ENCODE assay signal across 7 cellular contexts in the genomic region with DNA sequence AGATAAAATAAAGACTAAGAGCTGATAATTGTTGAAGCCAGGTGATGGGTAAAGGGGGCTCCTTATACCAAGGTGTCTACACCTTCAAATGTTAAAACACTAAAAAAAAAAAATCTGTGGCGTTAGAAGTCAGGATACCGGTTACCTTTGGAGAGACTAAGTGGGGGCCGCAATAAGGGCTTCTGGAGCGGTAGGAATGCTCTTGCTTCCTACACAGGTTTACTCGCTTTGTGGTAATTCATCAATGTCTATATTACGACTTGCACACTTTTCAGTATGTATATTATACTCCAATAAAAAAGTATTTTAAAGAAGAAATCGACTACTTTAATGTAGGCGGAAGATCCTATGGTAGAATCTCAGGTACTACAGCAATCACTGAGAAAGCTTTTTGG. TPM values are rescaled to one million over a fixed set of nuclear protein-coding genes. Genes with fewer than 3 reads are reported as not detected.
A peak's percentile ranks its signal among the peaks of the same experiment; 100 is the strongest.
DNase-seq lines count a peak whose midpoint lies in the region; ATAC-seq and TF ChIP-seq lines count a peak whose summit lies in the region.

No MANE protein-coding gene starts in this region.

- H3K4me3 Mint-ChIP-seq in HFFc6 (peak overlapping the region; percentile 94), WTC11 (peak overlapping the region; percentile 75)
- H3K4me3 Mint-ChIP-seq in stimulated activated effector memory CD8-positive, alpha-beta T cell treated with anti-CD3 and anti-CD28 coated beads, Interleukin-12 subunit alpha, Interleukin-12 subunit beta, amount 100 ng/mL, for 72 hours, result peak overlapping the region; percentile 79

- ATAC-seq in WTC11 (no peak), GM21619 (IDR thresholded peaks at IDR 0.05; ENCODE audit: unreplicated experiment) (no peak), GM21576 (IDR thresholded peaks at IDR 0.05; ENCODE audit: unreplicated experiment) (no peak)
- ATAC-seq in stimulated activated effector memory CD8-positive, alpha-beta T cell treated with anti-CD3 and anti-CD28 coated beads, Interleukin-12 subunit alpha, Interleukin-12 subunit beta, amount 100 ng/mL, for 72 hours, result no peak

- H3K4me3 ChIP-seq in hepatocyte, result peak overlapping the region; percentile 25

- H3K9me2 ChIP-seq in hepatocyte (replicated peaks; ENCODE audit: insufficient read depth), result no peaks in the 10 kb centered on the region

- CTCF ChIA-PET in WTC11 (lab: Charles Lee), result interaction anchor here (0.9 to 1.5 kb wide), 3 partner anchors 12 to 610 kb away, joined by 5 to 12 read pairs (median 7); a partner anchor contains a TSS

- WGBS in hepatocyte (ENCODE audit: low lambda C conversion rate, missing lambda C conversion rate), result 27% methylated on average over 8 of the region's 8 CpGs

- peaks cover 22% of the 10 kb centered on the region for H3K4me1 ChIP-seq in hepatocyte (ENCODE audit: insufficient read depth)

- no peak for DNase-seq in HFFc6
- DNase-seq in WTC11 (ENCODE audit: low spot score), result no peak
- DNase-seq in hepatocyte (ENCODE audit: low spot score), result no peak
- DNase-seq in stimulated activated effector memory CD8-positive, alpha-beta T cell treated with anti-CD3 and anti-CD28 coated beads, Interleukin-12 subunit alpha, Interleukin-12 subunit beta, amount 100 ng/mL, for 72 hours (ENCODE audit: low spot score in 2 of 2), result no peak
- no peak for DNase-seq in activated gamma-delta T cell treated with Interleukin-2 at 50 U/mL for 16 hours

- H2AFZ ChIP-seq in hepatocyte, result peak overlapping the region; percentile 46

- POLR2A ChIA-PET in WTC11 (lab: Charles Lee), result interaction anchor here (2.8 kb wide), 1 partner anchor 12 kb away, joined by 11 read pairs; a partner anchor contains a TSS

- H3K36me3 Mint-ChIP-seq in HFFc6 (ENCODE audit: low read depth) (peaks cover 14% of the 10 kb centered on the region; the same call in 1 of the 2 replicates), WTC11 (peaks cover 32% of the 10 kb centered on the region)
- peaks cover 70% of the 10 kb centered on the region for H3K36me3 Mint-ChIP-seq in stimulated activated effector memory CD8-positive, alpha-beta T cell treated with anti-CD3 and anti-CD28 coated beads, Interleukin-12 subunit alpha, Interleukin-12 subunit beta, amount 100 ng/mL, for 72 hours

- H3K4me1 Mint-ChIP-seq in HFFc6 (ENCODE audit: low read depth) (peaks cover 32% of the 10 kb centered on the region), WTC11 (peaks cover 27% of the 10 kb centered on the region)
- peaks cover 15% of the 10 kb centered on the region for H3K4me1 Mint-ChIP-seq in stimulated activated effector memory CD8-positive, alpha-beta T cell treated with anti-CD3 and anti-CD28 coated beads, Interleukin-12 subunit alpha, Interleukin-12 subunit beta, amount 100 ng/mL, for 72 hours

- peaks cover 49% of the 10 kb centered on the region for H3K79me2 ChIP-seq in hepatocyte

- H3K27ac Mint-ChIP-seq in HFFc6 (peak overlapping the region; percentile 97), WTC11 (peak overlapping the region; percentile 97)
- peak overlapping the region; percentile 87 for H3K27ac Mint-ChIP-seq in stimulated activated effector memory CD8-positive, alpha-beta T cell treated with anti-CD3 and anti-CD28 coated beads, Interleukin-12 subunit alpha, Interleukin-12 subunit beta, amount 100 ng/mL, for 72 hours

- H3K9me3 ChIP-seq in hepatocyte (ENCODE audit: low read depth), result no peaks in the 10 kb centered on the region

- no peaks in the 10 kb centered on the region for H3K36me3 ChIP-seq in hepatocyte (replicated peaks; ENCODE audit: insufficient read depth, low read depth)

- H4K20me1 ChIP-seq in hepatocyte (ENCODE audit: insufficient read depth, poor library complexity, severe bottlenecking), result no peaks in the 10 kb centered on the region

- H3K27me3 Mint-ChIP-seq in HFFc6 (ENCODE audit: insufficient read depth) (no peaks in the 10 kb centered on the region; the same call in 1 of the 2 replicates), WTC11 (ENCODE audit: low read depth) (no peaks in the 10 kb centered on the region)

- peak overlapping the region; percentile 97 for H3K27ac ChIP-seq in hepatocyte

- no peaks in the 10 kb centered on the region for H3K27me3 ChIP-seq in hepatocyte

- TF ChIP-seq CTCF in HFFc6 (IDR thresholded peaks at IDR 0.05) (no peak), WTC11 (IDR thresholded peaks at IDR 0.05) (no peak), hepatocyte (IDR thresholded peaks at IDR 0.05; ENCODE audit: poor library complexity) (no peak)

- H3K9me3 Mint-ChIP-seq in HFFc6 (no peaks in the 10 kb centered on the region), WTC11 (peaks cover 6% of the 10 kb centered on the region; the same call in 1 of the 2 replicates)
- H3K9me3 Mint-ChIP-seq in stimulated activated effector memory CD8-positive, alpha-beta T cell treated with anti-CD3 and anti-CD28 coated beads, Interleukin-12 subunit alpha, Interleukin-12 subunit beta, amount 100 ng/mL, for 72 hours, result no peaks in the 10 kb centered on the region

- peak overlapping the region; percentile 76 for H3K4me2 ChIP-seq in hepatocyte

TF ChIP-seq in WTC11, 78 proteins besides CTCF, POLR2A, EP300 and RAD21:
- no peak for TF ChIP-seq SP1 (CRISPR knock-in tag; conservative IDR thresholded peaks at IDR 0.05)
- no peak for TF ChIP-seq NFYB (CRISPR knock-in tag; conservative IDR thresholded peaks at IDR 0.05; ENCODE audit: low read depth)
- TF ChIP-seq, protein P1, sequence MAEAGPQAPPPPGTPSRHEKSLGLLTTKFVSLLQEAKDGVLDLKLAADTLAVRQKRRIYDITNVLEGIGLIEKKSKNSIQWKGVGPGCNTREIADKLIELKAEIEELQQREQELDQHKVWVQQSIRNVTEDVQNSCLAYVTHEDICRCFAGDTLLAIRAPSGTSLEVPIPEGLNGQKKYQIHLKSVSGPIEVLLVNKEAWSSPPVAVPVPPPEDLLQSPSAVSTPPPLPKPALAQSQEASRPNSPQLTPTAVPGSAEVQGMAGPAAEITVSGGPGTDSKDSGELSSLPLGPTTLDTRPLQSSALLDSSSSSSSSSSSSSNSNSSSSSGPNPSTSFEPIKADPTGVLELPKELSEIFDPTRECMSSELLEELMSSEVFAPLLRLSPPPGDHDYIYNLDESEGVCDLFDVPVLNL (CRISPR knock-in tag; IDR thresholded peaks at IDR 0.05; ENCODE audit: borderline replicate concordance, low read depth), result no peak
- TF ChIP-seq, protein P2, sequence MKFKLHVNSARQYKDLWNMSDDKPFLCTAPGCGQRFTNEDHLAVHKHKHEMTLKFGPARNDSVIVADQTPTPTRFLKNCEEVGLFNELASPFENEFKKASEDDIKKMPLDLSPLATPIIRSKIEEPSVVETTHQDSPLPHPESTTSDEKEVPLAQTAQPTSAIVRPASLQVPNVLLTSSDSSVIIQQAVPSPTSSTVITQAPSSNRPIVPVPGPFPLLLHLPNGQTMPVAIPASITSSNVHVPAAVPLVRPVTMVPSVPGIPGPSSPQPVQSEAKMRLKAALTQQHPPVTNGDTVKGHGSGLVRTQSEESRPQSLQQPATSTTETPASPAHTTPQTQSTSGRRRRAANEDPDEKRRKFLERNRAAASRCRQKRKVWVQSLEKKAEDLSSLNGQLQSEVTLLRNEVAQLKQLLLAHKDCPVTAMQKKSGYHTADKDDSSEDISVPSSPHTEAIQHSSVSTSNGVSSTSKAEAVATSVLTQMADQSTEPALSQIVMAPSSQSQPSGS (CRISPR knock-in tag; IDR thresholded peaks at IDR 0.05; ENCODE audit: borderline replicate concordance, low read depth), result no peak
- TF ChIP-seq MXD4 (CRISPR knock-in tag; IDR thresholded peaks at IDR 0.05; ENCODE audit: borderline replicate concordance), result no peak
- TF ChIP-seq, protein P3, sequence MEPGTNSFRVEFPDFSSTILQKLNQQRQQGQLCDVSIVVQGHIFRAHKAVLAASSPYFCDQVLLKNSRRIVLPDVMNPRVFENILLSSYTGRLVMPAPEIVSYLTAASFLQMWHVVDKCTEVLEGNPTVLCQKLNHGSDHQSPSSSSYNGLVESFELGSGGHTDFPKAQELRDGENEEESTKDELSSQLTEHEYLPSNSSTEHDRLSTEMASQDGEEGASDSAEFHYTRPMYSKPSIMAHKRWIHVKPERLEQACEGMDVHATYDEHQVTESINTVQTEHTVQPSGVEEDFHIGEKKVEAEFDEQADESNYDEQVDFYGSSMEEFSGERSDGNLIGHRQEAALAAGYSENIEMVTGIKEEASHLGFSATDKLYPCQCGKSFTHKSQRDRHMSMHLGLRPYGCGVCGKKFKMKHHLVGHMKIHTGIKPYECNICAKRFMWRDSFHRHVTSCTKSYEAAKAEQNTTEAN (CRISPR knock-in tag; IDR thresholded peaks at IDR 0.05), result no peak
- no peak for TF ChIP-seq FOXJ3 (CRISPR knock-in tag; IDR thresholded peaks at IDR 0.05; ENCODE audit: borderline replicate concordance)
- no peak for TF ChIP-seq NFE2L1 (CRISPR knock-in tag; IDR thresholded peaks at IDR 0.05)
- TF ChIP-seq RORB (CRISPR knock-in tag; IDR thresholded peaks at IDR 0.05), result no peak
- no peak for TF ChIP-seq GRHL2 (CRISPR knock-in tag; IDR thresholded peaks at IDR 0.05; ENCODE audit: insufficient replicate concordance, severe bottlenecking)
- no peak for TF ChIP-seq ZNF263 (CRISPR knock-in tag; IDR thresholded peaks at IDR 0.05; ENCODE audit: low read depth)
- TF ChIP-seq, protein P4, sequence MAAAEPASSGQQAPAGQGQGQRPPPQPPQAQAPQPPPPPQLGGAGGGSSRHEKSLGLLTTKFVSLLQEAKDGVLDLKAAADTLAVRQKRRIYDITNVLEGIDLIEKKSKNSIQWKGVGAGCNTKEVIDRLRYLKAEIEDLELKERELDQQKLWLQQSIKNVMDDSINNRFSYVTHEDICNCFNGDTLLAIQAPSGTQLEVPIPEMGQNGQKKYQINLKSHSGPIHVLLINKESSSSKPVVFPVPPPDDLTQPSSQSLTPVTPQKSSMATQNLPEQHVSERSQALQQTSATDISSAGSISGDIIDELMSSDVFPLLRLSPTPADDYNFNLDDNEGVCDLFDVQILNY (CRISPR knock-in tag; IDR thresholded peaks at IDR 0.05), result no peak
- TF ChIP-seq PRRX2 (CRISPR knock-in tag; IDR thresholded peaks at IDR 0.05), result no peak
- TF ChIP-seq, protein P5, sequence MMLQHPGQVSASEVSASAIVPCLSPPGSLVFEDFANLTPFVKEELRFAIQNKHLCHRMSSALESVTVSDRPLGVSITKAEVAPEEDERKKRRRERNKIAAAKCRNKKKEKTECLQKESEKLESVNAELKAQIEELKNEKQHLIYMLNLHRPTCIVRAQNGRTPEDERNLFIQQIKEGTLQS (CRISPR knock-in tag; conservative IDR thresholded peaks at IDR 0.05), result no peak

RNA-seq across cellular contexts. Expression of a gene that starts 12.5 kb away (rescaled TPM):
- total RNA-seq in HFFc6 (2021; fragmentation: NEBNext Ultra II Directional; extraction: Animal tissue kit (Norgen Biotek cat#: 25700)), result 10 to 100 TPM; 46.1 to 74.1 (median 57.9) TPM
- 80.1 to 96.9 TPM (median 91.0 TPM) in 3 replicates for total RNA-seq in WTC11 (2021)
- total RNA-seq in hepatocyte, result 58.0 and 63.5 TPM in 2 replicates
- 32.2 and 35.6 TPM in 2 replicates for polyA plus RNA-seq in hepatocyte

RNA-seq across cellular contexts. Expression of a gene that starts 12.6 kb away (rescaled TPM):
- total RNA-seq in HFFc6 (2021; fragmentation: NEBNext Ultra II Directional; extraction: Animal tissue kit (Norgen Biotek cat#: 25700)), result 10 to 100 TPM; 10.8 to 14.4 (median 12.9) TPM
- total RNA-seq in WTC11 (2021), result 13.0 to 14.3 TPM (median 13.8 TPM) in 3 replicates
- 10.5 and 12.0 TPM in 2 replicates for total RNA-seq in hepatocyte
- 5.8 and 6.7 TPM in 2 replicates for polyA plus RNA-seq in hepatocyte
